8 cellular contexts compared by ENCODE assay signal in genomic region chr2:61135510-61135909, GRCh38. TPM values are rescaled to one million over a fixed set of nuclear protein-coding genes. Genes with fewer than 3 reads are reported as not detected.
DNase-seq lines count a peak whose midpoint lies in the region; ATAC-seq and TF ChIP-seq lines count a peak whose summit lies in the region.

No MANE protein-coding gene starts in this region.

- DNase-seq in GDM1 (lab: John Stamatoyannopoulos, UW) (peak; percentile 9), NCI-H2081 (lab: John Stamatoyannopoulos, UW) (peak; percentile 17 to 26), cerebellum (ENCODE audit: low spot score) (peak; percentile 19), NCI-H1417 treated with DMSO at 0.1 percent for 48 hours (lab: John Stamatoyannopoulos, UW) (no peak)
- no peak for DNase-seq in activated CD4-positive, alpha-beta T cell treated with anti-CD3 and anti-CD28 coated beads for 48 hours
- DNase-seq in activated CD4-positive, alpha-beta T cell treated with anti-CD3 and anti-CD28 coated beads for 1 hour: no peak

- H3K4me2 ChIP-seq in neural cell (ENCODE audit: low read length): no peak overlapping the region

- peak; percentile 65 for TF ChIP-seq CTCF in neural cell (IDR thresholded peaks at IDR 0.05; ENCODE audit: poor library complexity, severe bottlenecking)

- no peak for TF ChIP-seq EP300 in neural cell (conservative IDR thresholded peaks at IDR 0.05; ENCODE audit: poor library complexity, severe bottlenecking)

- no peak overlapping the region for H2AFZ ChIP-seq in neural cell (ENCODE audit: low read depth, low read length)

- no peaks in the 10 kb centered on the region for H4K20me1 ChIP-seq in neural cell (ENCODE audit: insufficient read depth)

- TF ChIP-seq RAD21 in neural cell (conservative IDR thresholded peaks at IDR 0.05): peak; percentile 74

- H3K36me3 ChIP-seq in neural cell (ENCODE audit: insufficient read depth, low read length): no peaks in the 10 kb centered on the region

- no peak for ATAC-seq in HG03432 (IDR thresholded peaks at IDR 0.05; ENCODE audit: unreplicated experiment)

- no peaks in the 10 kb centered on the region for H3K9me2 ChIP-seq in neural cell (ENCODE audit: insufficient read depth, low read length)

- no peak overlapping the region for H3K27ac ChIP-seq in neural cell (ENCODE audit: low read length)

- H3K27me3 ChIP-seq in neural cell (ENCODE audit: insufficient read depth, low read depth, low read length): no peaks in the 10 kb centered on the region

- no peaks in the 10 kb centered on the region for H3K79me2 ChIP-seq in neural cell (replicated peaks; ENCODE audit: insufficient read depth, low read length)

- H3F3A ChIP-seq in neural cell (ENCODE audit: insufficient read depth, low read length, poor library complexity, severe bottlenecking): no peaks in the 10 kb centered on the region

- H3K9ac ChIP-seq in neural cell (ENCODE audit: low read length): no peak overlapping the region

- H3K9me3 ChIP-seq in neural cell (ENCODE audit: low read length): no peaks in the 10 kb centered on the region

- no peak overlapping the region for H3K4me3 ChIP-seq in neural cell (ENCODE audit: low read length)

TF ChIP-seq in neural cell, 6 proteins besides CTCF, POLR2A, EP300 and RAD21:
- TF ChIP-seq SMC3 (conservative IDR thresholded peaks at IDR 0.05; ENCODE audit: poor library complexity) (peak; percentile 61), MXI1 (conservative IDR thresholded peaks at IDR 0.05; ENCODE audit: poor library complexity, severe bottlenecking) (no peak)

RNA-seq across cellular contexts. Expression of gene C2orf74, which starts 26.5 kb away (rescaled TPM):
- total RNA-seq in cerebellum: 6.6 TPM
- polyA plus RNA-seq in neural cell: 17.4 and 27.1 TPM in 2 replicates
- 6.3 and 11.6 TPM in 2 replicates for polyA minus RNA-seq in neural cell

Comparison
In these comparisons a context has a peak if more than half of its experiments do, and no peak if none do; other contexts are left out.
1. DNase-seq: peak in GDM1 (single experiment), NCI-H2081 (2 of 2) and cerebellum (single experiment); none in activated CD4-positive, alpha-beta T cell treated with anti-CD3 and anti-CD28 coated beads for 48 hours (single experiment), activated CD4-positive, alpha-beta T cell treated with anti-CD3 and anti-CD28 coated beads for 1 hour (single experiment) and NCI-H1417 treated with DMSO at 0.1 percent for 48 hours (single experiment).